1 cellular context compared by ENCODE assay signal in genomic region chr2:130241041-130241707, GRCh38.
TF ChIP-seq lines count a peak whose summit lies in the region.

No MANE protein-coding gene starts in this region.

TF ChIP-seq in K562, 482 proteins besides CTCF, POLR2A, EP300 and RAD21 (continued from another document and continues in another):
- TF ChIP-seq AFF1 (IDR thresholded peaks at IDR 0.05; ENCODE audit: low read depth in 1 of 2, partially characterized antibody in 2 of 2) (no peak), TAF15 (IDR thresholded peaks at IDR 0.05; ENCODE audit: low read depth, low read length) (no peak), ZNF124 (CRISPR knock-in tag; IDR thresholded peaks at IDR 0.05) (no peak), MCM3 (IDR thresholded peaks at IDR 0.05) (no peak), ZNF280B (CRISPR knock-in tag; IDR thresholded peaks at IDR 0.05) (no peak), RBM39 (optimal IDR thresholded peaks at IDR 0.05; ENCODE audit: low read depth, low read length) (no peak), MYC (IDR thresholded peaks at IDR 0.05; ENCODE audit: low read depth, low read length) (no peak), MYC (CRISPR knock-in tag; IDR thresholded peaks at IDR 0.05; ENCODE audit: borderline replicate concordance, low read depth) (no peak), ZNF165 (CRISPR knock-in tag; IDR thresholded peaks at IDR 0.05; ENCODE audit: borderline replicate concordance) (no peak), HNRNPL (IDR thresholded peaks at IDR 0.05; ENCODE audit: low read depth, low read length) (no peak), HMBOX1 (IDR thresholded peaks at IDR 0.05) (no peak), ZNF589 (CRISPR knock-in tag; IDR thresholded peaks at IDR 0.05; ENCODE audit: low read depth) (no peak), ZNF347 (CRISPR knock-in tag; IDR thresholded peaks at IDR 0.05; ENCODE audit: low read depth) (no peak), HOMEZ (CRISPR knock-in tag; IDR thresholded peaks at IDR 0.05) (no peak), ETV1 (tag; conservative IDR thresholded peaks at IDR 0.05; ENCODE audit: low read depth) (no peak), HNRNPH1 (optimal IDR thresholded peaks at IDR 0.05; ENCODE audit: low read depth, low read length) (no peak), RNF219 (CRISPR knock-in tag; IDR thresholded peaks at IDR 0.05) (no peak), KLF16 (IDR thresholded peaks at IDR 0.05) (no peak), SREBF1 (IDR thresholded peaks at IDR 0.05; ENCODE audit: borderline replicate concordance, low read depth, low read length) (no peak), CXXC5 (CRISPR knock-in tag; IDR thresholded peaks at IDR 0.05) (no peak), ETV5 (CRISPR knock-in tag; IDR thresholded peaks at IDR 0.05; ENCODE audit: low read depth) (no peak), ZNF668 (CRISPR knock-in tag; IDR thresholded peaks at IDR 0.05) (no peak), FOXA1 (IDR thresholded peaks at IDR 0.05; ENCODE audit: borderline replicate concordance) (no peak), C11orf30 (IDR thresholded peaks at IDR 0.05; ENCODE audit: low read depth) (0 out of 2 replicates have a peak, but pooled peaks have one; percentile 15), SIRT6 (IDR thresholded peaks at IDR 0.05; ENCODE audit: low read depth, low read length) (no peak), TBL1XR1 (IDR thresholded peaks at IDR 0.05; ENCODE audit: low read length in 2 of 2) (no peak), SFPQ (IDR thresholded peaks at IDR 0.05; ENCODE audit: low read depth, low read length) (no peak), ZFP1 (CRISPR knock-in tag; IDR thresholded peaks at IDR 0.05) (no peak), ARHGAP35 (IDR thresholded peaks at IDR 0.05; ENCODE audit: partially characterized antibody) (no peak), POLR2B (IDR thresholded peaks at IDR 0.05; ENCODE audit: low read depth, partially characterized antibody) (no peak), ZNF134 (CRISPR knock-in tag; conservative IDR thresholded peaks at IDR 0.05) (no peak), RFX7 (CRISPR knock-in tag; IDR thresholded peaks at IDR 0.05) (no peak), MAZ (CRISPR knock-in tag; conservative IDR thresholded peaks at IDR 0.05 in 1 of 2, IDR thresholded peaks at IDR 0.05 in 1 of 2) (no peak), HOXB6 (CRISPR knock-in tag; IDR thresholded peaks at IDR 0.05; ENCODE audit: borderline replicate concordance) (no peak), SP2 (IDR thresholded peaks at IDR 0.05; ENCODE audit: extremely low read depth, low read depth, low read length, poor library complexity, severe bottlenecking) (no peak), MNT (conservative IDR thresholded peaks at IDR 0.05) (no peak), NBN (IDR thresholded peaks at IDR 0.05; ENCODE audit: low read depth) (0 out of 2 replicates have a peak, but pooled peaks have one; percentile 48), MLX (CRISPR knock-in tag; conservative IDR thresholded peaks at IDR 0.05) (no peak), ZNF764 (CRISPR knock-in tag; IDR thresholded peaks at IDR 0.05; ENCODE audit: low read depth) (no peak), FOXK1 (CRISPR knock-in tag; IDR thresholded peaks at IDR 0.05; ENCODE audit: borderline replicate concordance) (no peak), ZNF785 (CRISPR knock-in tag; IDR thresholded peaks at IDR 0.05) (no peak), ZNF695 (CRISPR knock-in tag; IDR thresholded peaks at IDR 0.05) (no peak), TRIM24 (IDR thresholded peaks at IDR 0.05) (no peak), ZBED1 (IDR thresholded peaks at IDR 0.05) (no peak), XRCC4 (IDR thresholded peaks at IDR 0.05; ENCODE audit: extremely low read depth, insufficient read depth, insufficient read length) (no peak), HMGN3 (IDR thresholded peaks at IDR 0.05; ENCODE audit: borderline replicate concordance, extremely low read depth, insufficient read length, low read depth, low read length) (no peak), HCFC1 (IDR thresholded peaks at IDR 0.05; ENCODE audit: low read depth, low read length) (no peak), CBFA2T3 (IDR thresholded peaks at IDR 0.05) (no peak), ZFPM2 (CRISPR knock-in tag; IDR thresholded peaks at IDR 0.05) (no peak), CGGBP1 (CRISPR knock-in tag; IDR thresholded peaks at IDR 0.05) (no peak), MTA2 (IDR thresholded peaks at IDR 0.05; ENCODE audit: low read depth) (no peak), DEAF1 (CRISPR knock-in tag; IDR thresholded peaks at IDR 0.05) (no peak)
